ENCODE assay signal across 10 cellular contexts in genomic region chr7:114819629-114820362, GRCh38.
DNase-seq lines count a peak whose midpoint lies in the region; ATAC-seq and TF ChIP-seq lines count a peak whose summit lies in the region.
"Had no signal": no experiment of that assay in that cellular context is flagged by ENCODE, and none has a peak within 500 bp of the region (broad histone marks: within the 10 kb centered on the region; RNA-seq: fewer than 3 reads in every experiment).

No MANE protein-coding gene starts in this region.

- H3K4me3 ChIP-seq in esophagus squamous epithelium (no peak overlapping the region), sigmoid colon (no peak overlapping the region)

- H3K27me3 ChIP-seq in esophagus squamous epithelium, result no peaks in the 10 kb centered on the region
- H3K27me3 ChIP-seq in sigmoid colon, result no peaks in the 10 kb centered on the region

- H3K4me1 ChIP-seq in esophagus squamous epithelium (peaks cover 0 to 26% (median 13%) of the 10 kb centered on the region in 3 donors), sigmoid colon (peaks cover 0 to 47% (median 32%) of the 10 kb centered on the region in 4 donors)

- peak in 1 of 4 donors; percentile 34 for TF ChIP-seq EP300 in sigmoid colon (IDR thresholded peaks at IDR 0.05)

- H3K27ac ChIP-seq in esophagus squamous epithelium (peak overlapping the region in 3 of 4 donors; percentile 9 to 55 (median 51)), sigmoid colon (peak overlapping the region; percentile 46 to 76 (median 74))
- H3K27ac ChIP-seq: KMS-11 had no signal

- peak; percentile 79 for DNase-seq in GM03348 (ENCODE audit: low spot score)
- peak; percentile 15 for DNase-seq in RPMI8226
- DNase-seq in esophagus squamous epithelium (lab: John Stamatoyannopoulos, UW), result no peak
- peak; percentile 64 for DNase-seq in sigmoid colon
- no peak for DNase-seq in Right ventricle myocardium inferior (ENCODE audit: missing footprints)
- no peak for DNase-seq in NCI-H2029 (lab: John Stamatoyannopoulos, UW)
- no peak for DNase-seq in activated CD4-positive, CD25-positive, alpha-beta regulatory T cell treated with anti-CD3 and anti-CD28 coated beads, Interleukin-2, amount 50 U/mL, for 72 hours
- DNase-seq: naive B cell had no signal

- H3K36me3 ChIP-seq in esophagus squamous epithelium, result no peaks in the 10 kb centered on the region
- H3K36me3 ChIP-seq in sigmoid colon, result no peaks in the 10 kb centered on the region

- WGBS in esophagus squamous epithelium, 2 donors, result 26 to 51% methylated on average over 3 of the region's 3 CpGs
- WGBS in sigmoid colon, 2 donors, result 69 to 80% methylated on average over 3 of the region's 3 CpGs

- TF ChIP-seq POLR2A in esophagus squamous epithelium (IDR thresholded peaks at IDR 0.05), result no peak
- no peak for TF ChIP-seq POLR2A in sigmoid colon (IDR thresholded peaks at IDR 0.05)

- TF ChIP-seq CTCF in esophagus squamous epithelium (IDR thresholded peaks at IDR 0.05) (no peak), sigmoid colon (IDR thresholded peaks at IDR 0.05) (no peak)

- intact Hi-C loops in esophagus squamous epithelium (cut with DNase I), result no loop called here
- intact Hi-C loops in sigmoid colon (cut with DNase I), result no loop called here
- intact Hi-C loops in Right ventricle myocardium inferior (cut with DNase I), result no loop called here

- H3K9me3 ChIP-seq in esophagus squamous epithelium, result no peaks in the 10 kb centered on the region
- no peaks in the 10 kb centered on the region for H3K9me3 ChIP-seq in sigmoid colon

- no peak for ATAC-seq in Right ventricle myocardium inferior
- ATAC-seq in HG03342 (IDR thresholded peaks at IDR 0.05; ENCODE audit: unreplicated experiment), result no peak

Comparison
In these comparisons a context has a peak if more than half of its experiments do, and no peak if none do; other contexts are left out.
1. DNase-seq: peak in GM03348 (single experiment), RPMI8226 (single experiment) and sigmoid colon (single experiment); none in esophagus squamous epithelium (single experiment), Right ventricle myocardium inferior (single experiment), NCI-H2029 (single experiment) and activated CD4-positive, CD25-positive, alpha-beta regulatory T cell treated with anti-CD3 and anti-CD28 coated beads, Interleukin-2, amount 50 U/mL, for 72 hours (single experiment).